ENCODE assay signal across 10 cellular contexts in the genomic region with DNA sequence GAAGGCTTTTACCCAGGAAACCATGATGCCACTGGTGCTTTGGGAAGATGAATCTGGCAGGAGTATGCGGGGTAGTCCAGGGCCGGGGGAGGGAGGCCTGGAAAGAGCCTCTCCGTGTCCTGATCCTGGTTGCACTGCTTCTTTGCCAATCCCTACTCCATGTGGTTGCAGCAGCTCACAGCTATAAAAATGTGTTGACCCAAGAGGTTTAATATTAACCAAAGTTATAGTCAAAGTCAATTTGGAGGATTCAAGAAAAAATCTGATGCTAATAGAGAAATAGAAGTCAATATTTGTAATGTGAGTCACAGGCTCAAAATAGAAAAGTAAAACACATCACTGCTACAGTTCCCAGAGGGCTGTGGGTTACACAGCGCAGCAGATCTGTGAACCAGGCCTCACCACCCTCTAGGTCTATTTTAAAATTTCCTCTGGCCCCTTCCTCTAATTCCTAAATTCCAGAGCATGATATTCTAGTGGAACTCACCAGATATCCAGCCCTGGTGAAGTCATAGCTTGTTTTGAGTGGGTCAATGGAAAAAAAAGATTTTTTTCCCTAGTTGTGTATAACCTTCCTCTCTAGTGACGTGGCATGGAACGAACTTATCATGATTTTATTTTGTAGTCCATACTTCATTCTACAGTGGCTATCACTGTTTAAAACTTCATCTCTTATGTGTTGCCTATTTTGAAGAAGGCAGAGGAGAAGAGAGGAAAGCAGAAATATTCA.
A peak's percentile ranks its signal among the peaks of the same experiment; 100 is the strongest.
DNase-seq lines count a peak whose midpoint lies in the region; ATAC-seq and TF ChIP-seq lines count a peak whose summit lies in the region.
"Had no signal": no experiment of that assay in that cellular context is flagged by ENCODE, and none has a peak within 500 bp of the region (broad histone marks: within the 10 kb centered on the region; RNA-seq: fewer than 3 reads in every experiment).

No MANE protein-coding gene starts in this region.

- no peaks in the 10 kb centered on the region for H3K27me3 ChIP-seq in left ventricle myocardium inferior (ENCODE audit: low read depth)
- H3K27me3 ChIP-seq in CD8-positive, alpha-beta T cell (ENCODE audit: insufficient read depth, low read length) = no peaks in the 10 kb centered on the region

- H3K27ac Mint-ChIP-seq in Calu3 (ENCODE audit: unreplicated experiment) = peak overlapping the region; percentile 65
- H3K27ac Mint-ChIP-seq in mesothelial cell of epicardium = no peak overlapping the region
- H3K27ac Mint-ChIP-seq in CD8-positive, alpha-beta T cell = no peak overlapping the region
- no peak overlapping the region for H3K27ac Mint-ChIP-seq in stimulated activated naive B cell treated with anti-CD40 and anti-IgM and Interleukin-4, amounts not matched to agents 10 μg/mL and 1 μg/mL and 100 μg/mL, for 72 hours
- H3K27ac Mint-ChIP-seq in activated CD4-positive, alpha-beta memory T cell treated with anti-CD3 and anti-CD28 coated beads, Interleukin-2, amount 10 ng/mL, durations not matched to agents 7 days and 5 days = no peak overlapping the region
- H3K27ac Mint-ChIP-seq: activated B cell treated with CpG ODN at 0.5 μM for 24 hours had no signal

- peak overlapping the region; percentile 92 for H3K27ac ChIP-seq in VCaP
- peak overlapping the region; percentile 80 for H3K27ac ChIP-seq in left ventricle myocardium inferior (replicated peaks)
- H3K27ac ChIP-seq in CD8-positive, alpha-beta T cell (ENCODE audit: low read depth, low read length) = no peak overlapping the region

- H3K36me3 Mint-ChIP-seq in Calu3 (ENCODE audit: insufficient read depth, unreplicated experiment) (peaks cover 5% of the 10 kb centered on the region), mesothelial cell of epicardium (no peaks in the 10 kb centered on the region)
- no peaks in the 10 kb centered on the region for H3K36me3 Mint-ChIP-seq in CD8-positive, alpha-beta T cell
- no peaks in the 10 kb centered on the region for H3K36me3 Mint-ChIP-seq in stimulated activated naive B cell treated with anti-CD40 and anti-IgM and Interleukin-4, amounts not matched to agents 10 μg/mL and 1 μg/mL and 100 μg/mL, for 72 hours
- no peaks in the 10 kb centered on the region for H3K36me3 Mint-ChIP-seq in activated CD4-positive, alpha-beta memory T cell treated with anti-CD3 and anti-CD28 coated beads, Interleukin-2, amount 10 ng/mL, durations not matched to agents 7 days and 5 days (ENCODE audit: low read depth)

- no TSS peak for BruUV-seq in Calu3 (replicated peaks; lab: Mats Ljungman, UMichigan)

- intact Hi-C loops in Calu3 (cut with micrococcal nuclease; ENCODE audit: unreplicated experiment) = loop anchor here (5.0 kb wide), 1 partner anchor 63 kb away; the partner anchor contains the start of gene BMP2
- intact Hi-C loops in left ventricle myocardium inferior (cut with micrococcal nuclease) = no loop called here
- intact Hi-C loops in sciatic nerve (cut with DNase I) = no loop called here
- intact Hi-C loops in CD8-positive, alpha-beta T cell (cut with DNase I, micrococcal nuclease) = no loop called here

- H3K4me3 Mint-ChIP-seq in Calu3 (ENCODE audit: low read depth, unreplicated experiment) (no peak overlapping the region), mesothelial cell of epicardium (no peak overlapping the region)
- H3K4me3 Mint-ChIP-seq in CD8-positive, alpha-beta T cell = no peak overlapping the region
- no peak overlapping the region for H3K4me3 Mint-ChIP-seq in stimulated activated naive B cell treated with anti-CD40 and anti-IgM and Interleukin-4, amounts not matched to agents 10 μg/mL and 1 μg/mL and 100 μg/mL, for 72 hours
- H3K4me3 Mint-ChIP-seq in activated CD4-positive, alpha-beta memory T cell treated with anti-CD3 and anti-CD28 coated beads, Interleukin-2, amount 10 ng/mL, durations not matched to agents 7 days and 5 days = no peak overlapping the region
- H3K4me3 Mint-ChIP-seq: activated B cell treated with CpG ODN at 0.5 μM for 24 hours had no signal

- ATAC-seq in sciatic nerve = peak; percentile 84
- ATAC-seq in CD8-positive, alpha-beta T cell = no peak
- no peak for ATAC-seq in stimulated activated naive B cell treated with anti-CD40 and anti-IgM and Interleukin-4, amounts not matched to agents 10 μg/mL and 1 μg/mL and 100 μg/mL, for 72 hours (replicated peaks)

- H3K4me1 ChIP-seq in left ventricle myocardium inferior = peaks cover 33% of the 10 kb centered on the region
- no peaks in the 10 kb centered on the region for H3K4me1 ChIP-seq in CD8-positive, alpha-beta T cell (ENCODE audit: insufficient read depth, low read length)

- H3K9me3 Mint-ChIP-seq in Calu3 (ENCODE audit: low read depth, unreplicated experiment) = no peaks in the 10 kb centered on the region
- H3K9me3 Mint-ChIP-seq in mesothelial cell of epicardium = no peaks in the 10 kb centered on the region
- H3K9me3 Mint-ChIP-seq in CD8-positive, alpha-beta T cell = no peaks in the 10 kb centered on the region
- H3K9me3 Mint-ChIP-seq in stimulated activated naive B cell treated with anti-CD40 and anti-IgM and Interleukin-4, amounts not matched to agents 10 μg/mL and 1 μg/mL and 100 μg/mL, for 72 hours = no peaks in the 10 kb centered on the region
- H3K9me3 Mint-ChIP-seq in activated CD4-positive, alpha-beta memory T cell treated with anti-CD3 and anti-CD28 coated beads, Interleukin-2, amount 10 ng/mL, durations not matched to agents 7 days and 5 days = peaks cover 4% of the 10 kb centered on the region
- H3K9me3 Mint-ChIP-seq: activated B cell treated with CpG ODN at 0.5 μM for 24 hours had no signal

- H3K4me3 ChIP-seq in left ventricle myocardium inferior = no peak overlapping the region
- no peak overlapping the region for H3K4me3 ChIP-seq in CD8-positive, alpha-beta T cell (ENCODE audit: low read depth, low read length)

- TF ChIP-seq CTCF in Calu3 (IDR thresholded peaks at IDR 0.05; ENCODE audit: unreplicated experiment) (no peak), VCaP (conservative IDR thresholded peaks at IDR 0.05) (no peak), left ventricle myocardium inferior (IDR thresholded peaks at IDR 0.05; ENCODE audit: borderline replicate concordance) (no peak), mesothelial cell of epicardium (IDR thresholded peaks at IDR 0.05; ENCODE audit: unreplicated experiment) (no peak)
- TF ChIP-seq CTCF in CD8-positive, alpha-beta T cell (IDR thresholded peaks at IDR 0.05) = no peak

- no peaks in the 10 kb centered on the region for H3K36me3 ChIP-seq in left ventricle myocardium inferior
- H3K36me3 ChIP-seq in CD8-positive, alpha-beta T cell (ENCODE audit: insufficient read depth, low read length) = no peaks in the 10 kb centered on the region

- CTCF ChIA-PET in Calu3 (lab: Charles Lee) = interaction anchor here (0.5 kb wide), 1 partner anchor 41 kb away, joined by 3 read pairs; no protein-coding TSS in a partner anchor
- CTCF ChIA-PET in CD8-positive, alpha-beta T cell (lab: Charles Lee) = no interaction called here
- CTCF ChIA-PET in activated CD4-positive, alpha-beta memory T cell treated with anti-CD3 and anti-CD28 coated beads, Interleukin-2, amount 10 ng/mL, durations not matched to agents 7 days and 5 days (lab: Charles Lee) = no interaction called here

- DNase-seq in Calu3 = peak; percentile 35
- DNase-seq in left ventricle myocardium inferior = no peak
- no peak for DNase-seq in sciatic nerve (ENCODE audit: low spot score)
- DNase-seq in mesothelial cell of epicardium (ENCODE audit: low spot score in 2 of 2, unreplicated experiment in 2 of 2) = no peak
- DNase-seq in CD8-positive, alpha-beta T cell = no peak
- DNase-seq in stimulated activated naive B cell treated with anti-CD40 and anti-IgM and Interleukin-4, amounts not matched to agents 10 μg/mL and 1 μg/mL and 100 μg/mL, for 72 hours = no peak
- no peak for DNase-seq in activated CD4-positive, alpha-beta memory T cell treated with anti-CD3 and anti-CD28 coated beads, Interleukin-2, amount 10 ng/mL, durations not matched to agents 7 days and 5 days
- DNase-seq: activated B cell treated with CpG ODN at 0.5 μM for 24 hours, DMS79 treated with DMSO at 0.1 percent for 48 hours had no signal

- POLR2A ChIA-PET in CD8-positive, alpha-beta T cell (lab: Charles Lee) = no interaction called here
- POLR2A ChIA-PET in activated CD4-positive, alpha-beta memory T cell treated with anti-CD3 and anti-CD28 coated beads, Interleukin-2, amount 10 ng/mL, durations not matched to agents 7 days and 5 days (lab: Charles Lee) = no interaction called here

- H3K4me1 Mint-ChIP-seq in Calu3 (ENCODE audit: low read depth, unreplicated experiment) (peaks cover 90% of the 10 kb centered on the region), mesothelial cell of epicardium (peaks cover 33% of the 10 kb centered on the region)
- no peaks in the 10 kb centered on the region for H3K4me1 Mint-ChIP-seq in CD8-positive, alpha-beta T cell (ENCODE audit: low read depth)
- H3K4me1 Mint-ChIP-seq in stimulated activated naive B cell treated with anti-CD40 and anti-IgM and Interleukin-4, amounts not matched to agents 10 μg/mL and 1 μg/mL and 100 μg/mL, for 72 hours = peaks cover 4 to 6% of the 10 kb centered on the region in 2 donors
- no peaks in the 10 kb centered on the region for H3K4me1 Mint-ChIP-seq in activated CD4-positive, alpha-beta memory T cell treated with anti-CD3 and anti-CD28 coated beads, Interleukin-2, amount 10 ng/mL, durations not matched to agents 7 days and 5 days
- H3K4me1 Mint-ChIP-seq: activated B cell treated with CpG ODN at 0.5 μM for 24 hours had no signal

- H3K27me3 Mint-ChIP-seq in Calu3 (ENCODE audit: unreplicated experiment) (no peaks in the 10 kb centered on the region), mesothelial cell of epicardium (ENCODE audit: low read depth) (no peaks in the 10 kb centered on the region)
- H3K27me3 Mint-ChIP-seq in CD8-positive, alpha-beta T cell (ENCODE audit: low read depth) = no peaks in the 10 kb centered on the region
- no peaks in the 10 kb centered on the region for H3K27me3 Mint-ChIP-seq in stimulated activated naive B cell treated with anti-CD40 and anti-IgM and Interleukin-4, amounts not matched to agents 10 μg/mL and 1 μg/mL and 100 μg/mL, for 72 hours
- H3K27me3 Mint-ChIP-seq in activated CD4-positive, alpha-beta memory T cell treated with anti-CD3 and anti-CD28 coated beads, Interleukin-2, amount 10 ng/mL, durations not matched to agents 7 days and 5 days = no peaks in the 10 kb centered on the region
- H3K27me3 Mint-ChIP-seq: activated B cell treated with CpG ODN at 0.5 μM for 24 hours had no signal

- no peaks in the 10 kb centered on the region for H3K9me3 ChIP-seq in left ventricle myocardium inferior (replicated peaks)
- H3K9me3 ChIP-seq in CD8-positive, alpha-beta T cell (ENCODE audit: low read length) = no peaks in the 10 kb centered on the region
